Comparison of ENCODE assay signal across 11 cellular contexts in genomic region chr2:27584597-27584996, GRCh38. TPM values are rescaled to one million over a fixed set of nuclear protein-coding genes. Genes with fewer than 3 reads are reported as not detected.
DNase-seq lines count a peak whose midpoint lies in the region; TF ChIP-seq lines count a peak whose summit lies in the region.
"Had no signal": no experiment of that assay in that cellular context is flagged by ENCODE, and none has a peak within 500 bp of the region (broad histone marks: within the 10 kb centered on the region; RNA-seq: fewer than 3 reads in every experiment).

No MANE protein-coding gene starts in this region.

- H3K4me3 Mint-ChIP-seq in activated CD4-positive, alpha-beta memory T cell treated with anti-CD3 and anti-CD28 coated beads for 36 hours: peak overlapping the region; percentile 94

- H3K27ac Mint-ChIP-seq in activated CD4-positive, alpha-beta memory T cell treated with anti-CD3 and anti-CD28 coated beads for 36 hours: peak overlapping the region; percentile 2

- POLR2A ChIA-PET in activated CD4-positive, alpha-beta memory T cell treated with anti-CD3 and anti-CD28 coated beads for 36 hours (lab: Charles Lee): no interaction called here

- H2AFZ ChIP-seq in ACC112 (ENCODE audit: low read length, unreplicated experiment): no peak overlapping the region

- CTCF ChIA-PET in activated CD4-positive, alpha-beta memory T cell treated with anti-CD3 and anti-CD28 coated beads for 36 hours (lab: Charles Lee): interaction anchor here (1.4 kb wide), 1 partner anchor 99 kb away, joined by 5 read pairs; no protein-coding TSS in a partner anchor

- H3K4me3 ChIP-seq in ACC112 (ENCODE audit: low read depth, low read length) (peak overlapping the region; percentile 95), GM12865 (ENCODE audit: low read depth, low read length) (peak overlapping the region; percentile 84; the same call in 1 of the 2 replicates), iPS-18c (ENCODE audit: insufficient read depth, low read depth, low read length) (0 out of 2 replicates have a peak overlapping the region, but pooled peaks have one; percentile 10)

- TF ChIP-seq CTCF in GM12865 (IDR thresholded peaks at IDR 0.05; ENCODE audit: insufficient read depth, low read depth, low read length, missing control alignments): no peak

- H3K79me2 ChIP-seq in ACC112 (ENCODE audit: control insufficient read depth, insufficient read depth, low read length, unreplicated experiment): peaks cover 63% of the 10 kb centered on the region

- H3K9me3 Mint-ChIP-seq in activated CD4-positive, alpha-beta memory T cell treated with anti-CD3 and anti-CD28 coated beads for 36 hours: peaks cover 7% of the 10 kb centered on the region

- H3K4me1 Mint-ChIP-seq in activated CD4-positive, alpha-beta memory T cell treated with anti-CD3 and anti-CD28 coated beads for 36 hours (ENCODE audit: low read depth): peaks cover 52% of the 10 kb centered on the region

- no peak for DNase-seq in GM12865 (ENCODE audit: low read depth)
- DNase-seq in activated CD4-positive, alpha-beta memory T cell treated with anti-CD3 and anti-CD28 coated beads for 36 hours: no peak
- DNase-seq in NCI-H1436 (lab: John Stamatoyannopoulos, UW): no peak
- no peak for DNase-seq in GF-D8 (lab: John Stamatoyannopoulos, UW)
- DNase-seq in effector CD4-positive, alpha-beta T cell: no peak
- no peak for DNase-seq in kidney glomerular epithelial cell (lab: John Stamatoyannopoulos, UW)
- DNase-seq: NCI-H2081 treated with DMSO at 0.1 percent for 48 hours, retina, SHP77 treated with DMSO at 0.1 percent for 48 hours had no signal

- H3K36me3 Mint-ChIP-seq in activated CD4-positive, alpha-beta memory T cell treated with anti-CD3 and anti-CD28 coated beads for 36 hours: peaks cover 26% of the 10 kb centered on the region

- H3K9me3 ChIP-seq in iPS-18c (ENCODE audit: control insufficient read depth, insufficient read depth, low read length): no peaks in the 10 kb centered on the region

- no peaks in the 10 kb centered on the region for H3K27me3 Mint-ChIP-seq in activated CD4-positive, alpha-beta memory T cell treated with anti-CD3 and anti-CD28 coated beads for 36 hours

- no peak overlapping the region for H3K27ac ChIP-seq in ACC112 (ENCODE audit: low read depth, low read length)

- peaks cover 14% of the 10 kb centered on the region for H3K4me1 ChIP-seq in ACC112 (ENCODE audit: control insufficient read depth, insufficient read depth, low read length, unreplicated experiment)

- H3K27me3 ChIP-seq in ACC112 (ENCODE audit: insufficient read depth, low read length): no peaks in the 10 kb centered on the region

- H3K36me3 ChIP-seq in ACC112 (ENCODE audit: insufficient read depth, low read length): peaks cover 14% of the 10 kb centered on the region; the same call in 1 of the 2 replicates

- intact Hi-C loops in activated CD4-positive, alpha-beta memory T cell treated with anti-CD3 and anti-CD28 coated beads for 36 hours (cut with micrococcal nuclease): loop anchor here (10.0 kb wide), 1 partner anchor 80 kb away; the partner anchor contains the start of genes SLC4A1AP and SUPT7L

RNA-seq across cellular contexts. Expression of gene ZNF512, which starts 1.8 kb away (rescaled TPM):
- total RNA-seq in activated CD4-positive, alpha-beta memory T cell treated with anti-CD3 and anti-CD28 coated beads for 36 hours: 10 to 100 TPM; 27.4 to 30.0 TPM

RNA-seq across cellular contexts. Expression of gene CCDC121, which starts 44.2 kb away (rescaled TPM):
- total RNA-seq in activated CD4-positive, alpha-beta memory T cell treated with anti-CD3 and anti-CD28 coated beads for 36 hours: under 1 TPM; 0.34 to 0.36 TPM

RNA-seq across cellular contexts. Expression of gene GPN1, which starts 44.3 kb away (rescaled TPM):
- total RNA-seq in activated CD4-positive, alpha-beta memory T cell treated with anti-CD3 and anti-CD28 coated beads for 36 hours: 10 to 100 TPM; 54.4 to 56.8 TPM

Comparison
In these comparisons a context has a peak if more than half of its experiments do, and no peak if none do; other contexts are left out.
1. H3K4me3 ChIP-seq: peak in every context shown above with its lines; median percentile 95 in ACC112; 84 in GM12865; 10 in iPS-18c.